ENCODE assay signal across 8 cellular contexts in genomic region chr14:89303452-89304435, GRCh38.
A peak's percentile ranks its signal among the peaks of the same experiment; 100 is the strongest.
DNase-seq lines count a peak whose midpoint lies in the region; ATAC-seq and TF ChIP-seq lines count a peak whose summit lies in the region.

No MANE protein-coding gene starts in this region.

- peak overlapping the region; percentile 76 for H2AFZ ChIP-seq in osteoblast (ENCODE audit: low read length)

- H3K36me3 ChIP-seq in BJ (ENCODE audit: control insufficient read depth, insufficient read depth, low read length): no peaks in the 10 kb centered on the region
- H3K36me3 ChIP-seq in osteoblast (ENCODE audit: insufficient read depth, low read length): no peaks in the 10 kb centered on the region

- H3K9me3 ChIP-seq in osteoblast (ENCODE audit: low read depth, low read length): no peaks in the 10 kb centered on the region

- CTCF ChIA-PET in BJ (lab: Yijun Ruan, JAX): interaction anchor here (1.1 to 1.2 kb wide), 2 partner anchors 36 to 55 kb away, joined by 3 to 4 read pairs; no protein-coding TSS in a partner anchor

- no peak for TF ChIP-seq CTCF in BJ (IDR thresholded peaks at IDR 0.05; ENCODE audit: insufficient read depth, low read depth, low read length)
- no peak for TF ChIP-seq CTCF in glutamatergic neuron (IDR thresholded peaks at IDR 0.05; ENCODE audit: partially characterized antibody, unreplicated experiment)
- TF ChIP-seq CTCF in osteoblast (IDR thresholded peaks at IDR 0.05; ENCODE audit: extremely low read depth, low read depth, low read length): no peak

- no peaks in the 10 kb centered on the region for H3K9me3 Mint-ChIP-seq in activated T-helper 17 cell treated with anti-CD3 and anti-CD28 coated beads, Interleukin-2, amount 50 U/mL, for 72 hours
- peaks cover 14% of the 10 kb centered on the region for H3K9me3 Mint-ChIP-seq in glutamatergic neuron (ENCODE audit: unreplicated experiment)

- H3K27ac ChIP-seq in osteoblast (ENCODE audit: low read depth, low read length): peak overlapping the region; percentile 92

- peak overlapping the region; percentile 35 for H3K27ac Mint-ChIP-seq in activated T-helper 17 cell treated with anti-CD3 and anti-CD28 coated beads, Interleukin-2, amount 50 U/mL, for 72 hours
- peak overlapping the region; percentile 89 for H3K27ac Mint-ChIP-seq in glutamatergic neuron (ENCODE audit: unreplicated experiment)

- peaks cover 36% of the 10 kb centered on the region for H3K36me3 Mint-ChIP-seq in activated T-helper 17 cell treated with anti-CD3 and anti-CD28 coated beads, Interleukin-2, amount 50 U/mL, for 72 hours (ENCODE audit: low read depth)
- H3K36me3 Mint-ChIP-seq in glutamatergic neuron (ENCODE audit: unreplicated experiment): peaks cover 5% of the 10 kb centered on the region

- H3K27me3 ChIP-seq in BJ (ENCODE audit: control insufficient read depth, insufficient read depth, low read length) (no peaks in the 10 kb centered on the region), osteoblast (ENCODE audit: insufficient read depth, low read length) (no peaks in the 10 kb centered on the region)

- H3K27me3 Mint-ChIP-seq in activated T-helper 17 cell treated with anti-CD3 and anti-CD28 coated beads, Interleukin-2, amount 50 U/mL, for 72 hours: no peaks in the 10 kb centered on the region
- H3K27me3 Mint-ChIP-seq in glutamatergic neuron (ENCODE audit: unreplicated experiment): peaks cover 10% of the 10 kb centered on the region

- H3K4me1 ChIP-seq in osteoblast (ENCODE audit: insufficient read depth, low read length): peaks cover 36% of the 10 kb centered on the region

- H3K4me3 Mint-ChIP-seq in activated T-helper 17 cell treated with anti-CD3 and anti-CD28 coated beads, Interleukin-2, amount 50 U/mL, for 72 hours: peak overlapping the region; percentile 8
- peak overlapping the region; percentile 71 for H3K4me3 Mint-ChIP-seq in glutamatergic neuron (ENCODE audit: unreplicated experiment)

- H3K4me3 ChIP-seq in BJ (ENCODE audit: low read depth, low read length): peak overlapping the region; percentile 4
- H3K4me3 ChIP-seq in osteoblast (ENCODE audit: insufficient read depth, low read length): peak overlapping the region; percentile 59

- DNase-seq in BJ (ENCODE audit: low read depth) (peak; percentile 68), NCI-H2107 treated with DMSO at 0.1 percent for 48 hours (lab: John Stamatoyannopoulos, UW; ENCODE audit: unreplicated experiment) (peak; percentile 94), glutamatergic neuron (no peak), osteoblast (ENCODE audit: insufficient read length, low spot score, missing footprints) (peak; percentile 72), D341Med (ENCODE audit: low spot score) (no peak)

- H3K4me2 ChIP-seq in osteoblast (ENCODE audit: insufficient read depth, low read length): peak overlapping the region; percentile 92

- ATAC-seq in GM18870 (IDR thresholded peaks at IDR 0.05; ENCODE audit: unreplicated experiment) (peak; percentile 48), HG03025 (IDR thresholded peaks at IDR 0.05; ENCODE audit: low FRiP score, unreplicated experiment) (peak; percentile 48)
- peak; percentile 21 for ATAC-seq in activated T-helper 17 cell treated with anti-CD3 and anti-CD28 coated beads, Interleukin-2, amount 50 U/mL, for 72 hours (replicated peaks)

- H3K4me1 Mint-ChIP-seq in activated T-helper 17 cell treated with anti-CD3 and anti-CD28 coated beads, Interleukin-2, amount 50 U/mL, for 72 hours: peaks cover 38% of the 10 kb centered on the region
- H3K4me1 Mint-ChIP-seq in glutamatergic neuron (ENCODE audit: low read depth, unreplicated experiment): peaks cover 46% of the 10 kb centered on the region

- H3K79me2 ChIP-seq in osteoblast (ENCODE audit: insufficient read depth, low read length): no peaks in the 10 kb centered on the region

- POLR2A ChIA-PET in BJ (lab: Charles Lee): interaction anchor here (0.7 kb wide), 1 partner anchor 38 kb away, joined by 3 read pairs; no protein-coding TSS in a partner anchor

- no peaks in the 10 kb centered on the region for H4K20me1 ChIP-seq in osteoblast (ENCODE audit: insufficient read depth, low read length)

Comparison
In these comparisons a context has a peak if more than half of its experiments do, and no peak if none do; other contexts are left out.
1. DNase-seq: peak in BJ (single experiment), NCI-H2107 treated with DMSO at 0.1 percent for 48 hours (single experiment) and osteoblast (single experiment); none in glutamatergic neuron (single experiment) and D341Med (single experiment).
2. Peak in every context shown above with its lines, with median percentiles within 50 percentile points of each other: ATAC-seq.